Comparison of ENCODE assay signal across 22 cellular contexts in the genomic region with DNA sequence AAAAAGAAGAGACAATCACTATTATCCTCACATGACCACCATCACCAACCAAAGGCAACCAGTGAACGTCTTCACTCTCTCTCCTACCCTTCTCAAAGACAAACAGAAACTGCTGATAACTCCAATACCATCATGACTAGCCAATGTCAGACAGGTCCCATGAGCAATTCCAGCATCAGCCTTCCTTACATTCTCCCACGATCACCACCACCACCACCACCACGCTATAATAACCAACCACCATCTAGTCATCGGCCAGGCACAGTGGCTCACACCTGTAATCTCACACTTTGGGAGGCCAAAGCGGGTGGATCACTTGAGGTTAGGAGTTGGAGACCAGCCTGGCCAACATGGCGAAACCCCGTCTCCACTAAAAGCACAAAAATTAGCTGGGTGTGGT. TPM values are rescaled to one million over a fixed set of nuclear protein-coding genes. Genes with fewer than 3 reads are reported as not detected.
A peak's percentile ranks its signal among the peaks of the same experiment; 100 is the strongest.
DNase-seq lines count a peak whose midpoint lies in the region; ATAC-seq, FAIRE-seq and TF ChIP-seq lines count a peak whose summit lies in the region.
"Had no signal": no experiment of that assay in that cellular context is flagged by ENCODE, and none has a peak within 500 bp of the region (broad histone marks: within the 10 kb centered on the region; RNA-seq: fewer than 3 reads in every experiment).

No MANE protein-coding gene starts in this region.

- no peak for TF ChIP-seq POLR2A in GM12891 (IDR thresholded peaks at IDR 0.05; ENCODE audit: low read depth, low read length)

- peak overlapping the region; percentile 97 for H3K27ac Mint-ChIP-seq in activated CD8-positive, alpha-beta memory T cell treated with anti-CD3 and anti-CD28 coated beads, Interleukin-2, amount 10 ng/mL, durations not matched to agents 7 days and 5 days
- H3K27ac Mint-ChIP-seq in activated T-helper 1 cell treated with anti-CD3 and anti-CD28 coated beads, Interleukin-12 subunit alpha, Interleukin-12 subunit beta, Interleukin-2, Interleukin-4 antibody, amounts not matched to agents 30 ng/mL and 10 ng/mL and 1 ng/mL, durations not matched to agents 14 hours and 24 hours and 36 hours = peak overlapping the region; percentile 97
- H3K27ac Mint-ChIP-seq in naive thymus-derived CD4-positive, alpha-beta T cell = peak overlapping the region in 8 of 9 donors; percentile 25 to 98 (median 80)

- H3K9me3 ChIP-seq in naive thymus-derived CD4-positive, alpha-beta T cell (ENCODE audit: control insufficient read depth in 2 of 3, low read length in 3 of 3) = no peaks in the 10 kb centered on the region
- H3K9me3 ChIP-seq: stomach, upper lobe of left lung had no signal

- no peaks in the 10 kb centered on the region for H3K27me3 Mint-ChIP-seq in activated CD8-positive, alpha-beta memory T cell treated with anti-CD3 and anti-CD28 coated beads, Interleukin-2, amount 10 ng/mL, durations not matched to agents 7 days and 5 days
- H3K27me3 Mint-ChIP-seq in activated T-helper 1 cell treated with anti-CD3 and anti-CD28 coated beads, Interleukin-12 subunit alpha, Interleukin-12 subunit beta, Interleukin-2, Interleukin-4 antibody, amounts not matched to agents 30 ng/mL and 10 ng/mL and 1 ng/mL, durations not matched to agents 14 hours and 24 hours and 36 hours (ENCODE audit: insufficient read depth) = no peaks in the 10 kb centered on the region
- peaks cover 0 to 2% (median 0%) of the 10 kb centered on the region in 5 donors for H3K27me3 Mint-ChIP-seq in naive thymus-derived CD4-positive, alpha-beta T cell

- H3K4me1 ChIP-seq in naive thymus-derived CD4-positive, alpha-beta T cell (ENCODE audit: control insufficient read depth in 2 of 2, insufficient read depth in 2 of 2, low read length in 2 of 2) = peaks cover 62 to 78% of the 10 kb centered on the region in 2 donors

- no peaks in the 10 kb centered on the region for H3K36me3 ChIP-seq in naive thymus-derived CD4-positive, alpha-beta T cell (ENCODE audit: control insufficient read depth in 2 of 3, insufficient read depth in 3 of 3, low read length in 3 of 3)
- H3K36me3 ChIP-seq: stomach, upper lobe of left lung had no signal

- no peak overlapping the region for H3K27ac ChIP-seq in naive thymus-derived CD4-positive, alpha-beta T cell (ENCODE audit: low read depth, low read length)

- peaks cover 65% of the 10 kb centered on the region for H3K36me3 Mint-ChIP-seq in activated CD8-positive, alpha-beta memory T cell treated with anti-CD3 and anti-CD28 coated beads, Interleukin-2, amount 10 ng/mL, durations not matched to agents 7 days and 5 days
- H3K36me3 Mint-ChIP-seq in activated T-helper 1 cell treated with anti-CD3 and anti-CD28 coated beads, Interleukin-12 subunit alpha, Interleukin-12 subunit beta, Interleukin-2, Interleukin-4 antibody, amounts not matched to agents 30 ng/mL and 10 ng/mL and 1 ng/mL, durations not matched to agents 14 hours and 24 hours and 36 hours (ENCODE audit: low read depth) = peaks cover 35% of the 10 kb centered on the region
- H3K36me3 Mint-ChIP-seq in naive thymus-derived CD4-positive, alpha-beta T cell = peaks cover 0 to 69% (median 0%) of the 10 kb centered on the region in 5 donors

- peaks cover 80% of the 10 kb centered on the region for H3K4me1 Mint-ChIP-seq in activated CD8-positive, alpha-beta memory T cell treated with anti-CD3 and anti-CD28 coated beads, Interleukin-2, amount 10 ng/mL, durations not matched to agents 7 days and 5 days
- H3K4me1 Mint-ChIP-seq in activated T-helper 1 cell treated with anti-CD3 and anti-CD28 coated beads, Interleukin-12 subunit alpha, Interleukin-12 subunit beta, Interleukin-2, Interleukin-4 antibody, amounts not matched to agents 30 ng/mL and 10 ng/mL and 1 ng/mL, durations not matched to agents 14 hours and 24 hours and 36 hours (ENCODE audit: low read depth) = peaks cover 80% of the 10 kb centered on the region
- H3K4me1 Mint-ChIP-seq in naive thymus-derived CD4-positive, alpha-beta T cell = peaks cover 62 to 91% (median 81%) of the 10 kb centered on the region in 7 donors

- ATAC-seq in activated CD8-positive, alpha-beta memory T cell treated with anti-CD3 and anti-CD28 coated beads, Interleukin-2, amount 10 ng/mL, durations not matched to agents 7 days and 5 days = no peak
- ATAC-seq in naive thymus-derived CD4-positive, alpha-beta T cell = no peak
- ATAC-seq: left cardiac atrium, SK-N-SH treated with all-trans-retinoic acid at 6 μM for 48 hours had no signal

- H3K9me3 Mint-ChIP-seq in activated CD8-positive, alpha-beta memory T cell treated with anti-CD3 and anti-CD28 coated beads, Interleukin-2, amount 10 ng/mL, durations not matched to agents 7 days and 5 days (ENCODE audit: low read depth) = no peaks in the 10 kb centered on the region
- H3K9me3 Mint-ChIP-seq in activated T-helper 1 cell treated with anti-CD3 and anti-CD28 coated beads, Interleukin-12 subunit alpha, Interleukin-12 subunit beta, Interleukin-2, Interleukin-4 antibody, amounts not matched to agents 30 ng/mL and 10 ng/mL and 1 ng/mL, durations not matched to agents 14 hours and 24 hours and 36 hours = no peaks in the 10 kb centered on the region
- peaks cover 0 to 9% (median 0%) of the 10 kb centered on the region in 11 donors for H3K9me3 Mint-ChIP-seq in naive thymus-derived CD4-positive, alpha-beta T cell

- POLR2A ChIA-PET in naive thymus-derived CD4-positive, alpha-beta T cell (lab: Charles Lee) = interaction anchor here (21.7 kb wide), 1 partner anchor 55 kb away, joined by 566 read pairs; a partner anchor contains a TSS

- CTCF ChIA-PET in activated CD8-positive, alpha-beta memory T cell treated with anti-CD3 and anti-CD28 coated beads, Interleukin-2, amount 10 ng/mL, durations not matched to agents 7 days and 5 days (lab: Charles Lee) = interaction anchor here (1.4 to 9.4 kb wide), 3 partner anchors 57 to 86 kb away, joined by 3 to 136 read pairs (median 4); a partner anchor contains a TSS
- CTCF ChIA-PET in naive thymus-derived CD4-positive, alpha-beta T cell (lab: Charles Lee) = interaction anchor here (0.8 kb wide), 1 partner anchor 59 kb away, joined by 4 read pairs; a partner anchor contains a TSS

- DNase-seq in activated CD8-positive, alpha-beta memory T cell treated with anti-CD3 and anti-CD28 coated beads, Interleukin-2, amount 10 ng/mL, durations not matched to agents 7 days and 5 days = no peak
- DNase-seq in activated CD8-positive, alpha-beta memory T cell treated with anti-CD3 and anti-CD28 coated beads, Interleukin-2, amount 50 U/mL, for 48 hours = no peak
- DNase-seq in GM12891 (ENCODE audit: insufficient read length, low spot score) (no peak), HTR-8/SVneo (ENCODE audit: insufficient read length, low spot score) (no peak), NCI-H345 treated with DMSO at 0.1 percent for 48 hours (lab: John Stamatoyannopoulos, UW; ENCODE audit: unreplicated experiment) (no peak), NCI-H146 (lab: John Stamatoyannopoulos, UW) (no peak)
- DNase-seq in activated T-helper 1 cell treated with anti-CD3 and anti-CD28 coated beads, Interleukin-12 subunit alpha, Interleukin-12 subunit beta, Interleukin-2, Interleukin-4 antibody, amounts not matched to agents 30 ng/mL and 10 ng/mL and 1 ng/mL, durations not matched to agents 14 hours and 24 hours and 36 hours (ENCODE audit: low spot score) = no peak
- no peak for DNase-seq in naive thymus-derived CD4-positive, alpha-beta T cell
- DNase-seq: cortex of kidney; foreskin melanocyte; left cardiac atrium; NCI-H187 treated with DMSO at 0.1 percent for 48 hours; NCI-H226; occipital lobe; retina; stimulated activated CD4-positive, alpha-beta T cell treated with anti-CD3 and anti-CD28 coated beads, Interleukin-15, amount 100 ng/mL, for 24 hours; stomach; upper lobe of left lung had no signal

- FAIRE-seq in GM12891 (lab: Jason Lieb, UNC) (peak; percentile 16), HTR-8/SVneo (lab: Jason Lieb, UNC) (no peak)

- no peaks in the 10 kb centered on the region for H3K27me3 ChIP-seq in naive thymus-derived CD4-positive, alpha-beta T cell (ENCODE audit: control insufficient read depth in 2 of 2, insufficient read depth in 2 of 2, low read length in 2 of 2)
- H3K27me3 ChIP-seq: upper lobe of left lung had no signal

- peak overlapping the region; percentile 59 for H3K4me3 ChIP-seq in naive thymus-derived CD4-positive, alpha-beta T cell (ENCODE audit: low read length)

- H3K4me3 Mint-ChIP-seq in activated CD8-positive, alpha-beta memory T cell treated with anti-CD3 and anti-CD28 coated beads, Interleukin-2, amount 10 ng/mL, durations not matched to agents 7 days and 5 days = peak overlapping the region; percentile 83
- peak overlapping the region; percentile 70 for H3K4me3 Mint-ChIP-seq in activated T-helper 1 cell treated with anti-CD3 and anti-CD28 coated beads, Interleukin-12 subunit alpha, Interleukin-12 subunit beta, Interleukin-2, Interleukin-4 antibody, amounts not matched to agents 30 ng/mL and 10 ng/mL and 1 ng/mL, durations not matched to agents 14 hours and 24 hours and 36 hours
- H3K4me3 Mint-ChIP-seq in naive thymus-derived CD4-positive, alpha-beta T cell = peak overlapping the region in 7 of 10 donors; percentile 21 to 97 (median 51)

- intact Hi-C loops in activated T-helper 1 cell treated with anti-CD3 and anti-CD28 coated beads, Interleukin-12 subunit alpha, Interleukin-12 subunit beta, Interleukin-2, Interleukin-4 antibody, amounts not matched to agents 30 ng/mL and 10 ng/mL and 1 ng/mL, durations not matched to agents 14 hours and 24 hours and 36 hours (cut with micrococcal nuclease) = no loop called here
- intact Hi-C loops in naive thymus-derived CD4-positive, alpha-beta T cell (cut with micrococcal nuclease) = no loop called here

RNA-seq across cellular contexts. Expression of a gene that starts 3.9 kb away (rescaled TPM):
- total RNA-seq in activated CD8-positive, alpha-beta memory T cell treated with anti-CD3 and anti-CD28 coated beads, Interleukin-2, amount 10 ng/mL, durations not matched to agents 7 days and 5 days = 100 to 1,000 TPM; 250 to 441 TPM
- 7.4 TPM for polyA plus RNA-seq in GM12891 (2012; ENCODE audit: low read depth, missing spikeins)
- total RNA-seq in activated T-helper 1 cell treated with anti-CD3 and anti-CD28 coated beads, Interleukin-12 subunit alpha, Interleukin-12 subunit beta, Interleukin-2, Interleukin-4 antibody, amounts not matched to agents 30 ng/mL and 10 ng/mL and 1 ng/mL, durations not matched to agents 14 hours and 24 hours and 36 hours = 45.6 and 50.9 TPM in 2 replicates
- 100 to 1,000 TPM in 2 of 5 experiments, 10 to 100 TPM in 3; 25.5 to 472 (median 66.7) TPM for total RNA-seq in naive thymus-derived CD4-positive, alpha-beta T cell
- polyA plus RNA-seq in naive thymus-derived CD4-positive, alpha-beta T cell = 1 to 10 TPM in 1 of 2 donors, under 1 TPM in 1; 0.83 to 1.0 TPM
- total RNA-seq: Daoy had no signal

RNA-seq across cellular contexts. Expression of a gene that starts 37.2 kb away (rescaled TPM):
- 1 to 10 TPM; 1.2 to 3.3 TPM for total RNA-seq in activated CD8-positive, alpha-beta memory T cell treated with anti-CD3 and anti-CD28 coated beads, Interleukin-2, amount 10 ng/mL, durations not matched to agents 7 days and 5 days
- polyA plus RNA-seq in GM12891 (2012; ENCODE audit: low read depth, missing spikeins) = 0.26 TPM
- 3.2 and 3.3 TPM in 2 replicates for total RNA-seq in activated T-helper 1 cell treated with anti-CD3 and anti-CD28 coated beads, Interleukin-12 subunit alpha, Interleukin-12 subunit beta, Interleukin-2, Interleukin-4 antibody, amounts not matched to agents 30 ng/mL and 10 ng/mL and 1 ng/mL, durations not matched to agents 14 hours and 24 hours and 36 hours
- 100 to 1,000 TPM in 1 of 5 experiments, 10 to 100 TPM in 3, 1 to 10 TPM in 1; 8.2 to 102 (median 88.9) TPM for total RNA-seq in naive thymus-derived CD4-positive, alpha-beta T cell
- 1 to 10 TPM; 1.5 to 3.4 TPM for polyA plus RNA-seq in naive thymus-derived CD4-positive, alpha-beta T cell
- total RNA-seq: MCF 10A had no signal

RNA-seq across cellular contexts. Expression of a gene that starts 57.1 kb away (rescaled TPM):
- total RNA-seq in activated CD8-positive, alpha-beta memory T cell treated with anti-CD3 and anti-CD28 coated beads, Interleukin-2, amount 10 ng/mL, durations not matched to agents 7 days and 5 days = not detected
- not detected for polyA plus RNA-seq in GM12891 (2012; ENCODE audit: low read depth, missing spikeins)
- total RNA-seq in activated T-helper 1 cell treated with anti-CD3 and anti-CD28 coated beads, Interleukin-12 subunit alpha, Interleukin-12 subunit beta, Interleukin-2, Interleukin-4 antibody, amounts not matched to agents 30 ng/mL and 10 ng/mL and 1 ng/mL, durations not matched to agents 14 hours and 24 hours and 36 hours = not detected in 2 replicates
- total RNA-seq in naive thymus-derived CD4-positive, alpha-beta T cell = not detected
- not detected for polyA plus RNA-seq in naive thymus-derived CD4-positive, alpha-beta T cell
- total RNA-seq: Daoy, left cardiac atrium, MCF 10A, mucosa of gallbladder, occipital lobe, stomach, upper lobe of left lung had no signal
- polyA plus RNA-seq: stomach had no signal

RNA-seq across cellular contexts. Expression of a gene that starts 59.3 kb away (rescaled TPM):
- 10 to 100 TPM; 23.8 to 38.5 TPM for total RNA-seq in activated CD8-positive, alpha-beta memory T cell treated with anti-CD3 and anti-CD28 coated beads, Interleukin-2, amount 10 ng/mL, durations not matched to agents 7 days and 5 days
- polyA plus RNA-seq in GM12891 (2012; ENCODE audit: low read depth, missing spikeins) = 15.6 TPM
- total RNA-seq in activated T-helper 1 cell treated with anti-CD3 and anti-CD28 coated beads, Interleukin-12 subunit alpha, Interleukin-12 subunit beta, Interleukin-2, Interleukin-4 antibody, amounts not matched to agents 30 ng/mL and 10 ng/mL and 1 ng/mL, durations not matched to agents 14 hours and 24 hours and 36 hours = 22.1 and 23.6 TPM in 2 replicates
- 10 to 100 TPM; 36.0 to 69.2 (median 60.8) TPM for total RNA-seq in naive thymus-derived CD4-positive, alpha-beta T cell
- 10 to 100 TPM; 20.2 to 25.4 TPM for polyA plus RNA-seq in naive thymus-derived CD4-positive, alpha-beta T cell
